Comparison of ENCODE assay signal across 16 cellular contexts in the genomic region with DNA sequence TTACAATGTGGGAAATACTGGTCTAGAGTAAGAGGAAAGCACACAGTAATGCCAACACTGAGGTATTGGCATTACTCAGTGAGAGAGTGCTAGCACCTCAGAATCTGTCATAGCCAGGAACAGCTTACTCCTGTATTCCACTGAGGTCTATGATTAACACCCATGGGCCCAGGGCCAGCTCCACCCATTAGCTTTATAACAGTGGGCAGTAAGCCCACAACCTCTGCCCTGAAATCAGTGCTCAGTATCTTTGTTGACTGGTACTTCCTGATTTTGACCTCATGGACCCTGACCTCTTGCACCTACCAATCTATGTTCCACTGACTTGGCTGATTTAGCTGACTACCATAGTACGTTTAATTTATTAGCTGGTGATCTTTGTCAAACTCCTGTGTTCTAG. TPM values are rescaled to one million over a fixed set of nuclear protein-coding genes. Genes with fewer than 3 reads are reported as not detected.
"Had no signal": no experiment of that assay in that cellular context is flagged by ENCODE, and none has a peak within 500 bp of the region (broad histone marks: within the 10 kb centered on the region; RNA-seq: fewer than 3 reads in every experiment).

No MANE protein-coding gene starts in this region.

- FAIRE-seq: colon, endothelial cell of umbilical vein, TTC549 had no signal

- ATAC-seq: natural killer cell, sciatic nerve had no signal

- H3K27ac ChIP-seq: cardiac muscle cell, hepatocyte had no signal

- H3K27me3 ChIP-seq: cardiac muscle cell, hepatocyte had no signal

- H3K36me3 ChIP-seq: cardiac muscle cell had no signal

- H3K4me3 ChIP-seq: cardiac muscle cell, hepatocyte had no signal

- DNase-seq: activated CD4-positive, alpha-beta T cell treated with anti-CD3 and anti-CD28 coated beads, Interleukin-2, amount 10 ng/mL, durations not matched to agents 7 days and 5 days; activated CD4-positive, CD25-positive, alpha-beta regulatory T cell; activated effector memory CD4-positive, alpha-beta T cell treated with anti-CD3 and anti-CD28 coated beads, Interleukin-2, amount 50 U/mL, for 16 hours; amygdala; kidney glomerular epithelial cell; natural killer cell; stimulated activated CD4-positive, alpha-beta T cell treated with anti-CD3 and anti-CD28 coated beads, Interleukin-2, amount 100 ng/mL, for 24 hours; stimulated activated naive CD4-positive, alpha-beta T cell; T-helper 2 cell had no signal

RNA-seq across cellular contexts. Expression of gene LANCL3, which starts 56.1 kb away (rescaled TPM):
- polyA plus RNA-seq: cardiac muscle cell had no signal

RNA-seq across cellular contexts. Expression of gene XK, which starts 58.0 kb away (rescaled TPM):
- total RNA-seq: lung microvascular endothelial cell had no signal
